In genomic region chr6:34696739-34697543, GRCh38 we compare ENCODE assay signal across 1 cellular context.
TF ChIP-seq lines count a peak whose summit lies in the region.

Gene ILRUN (minus strand): TSS chr6:34696767. CDS start chr6:34696603, 164 bp downstream.

TF ChIP-seq in HepG2, 621 proteins besides CTCF, POLR2A, EP300 and RAD21 (continued from another document and continues in another):
- TF ChIP-seq ZUFSP (CRISPR knock-in tag; IDR thresholded peaks at IDR 0.05; ENCODE audit: borderline replicate concordance) (no peak), BRCA1 (CRISPR knock-in tag; IDR thresholded peaks at IDR 0.05) (no peak; the same call in 1 of the 2 replicates), ZNF224 (CRISPR knock-in tag; IDR thresholded peaks at IDR 0.05) (no peak), CHD2 (IDR thresholded peaks at IDR 0.05; ENCODE audit: low read depth, low read length) (no peak), ZNF570 (CRISPR knock-in tag; IDR thresholded peaks at IDR 0.05; ENCODE audit: borderline replicate concordance) (no peak), SAP130 (CRISPR knock-in tag; IDR thresholded peaks at IDR 0.05; ENCODE audit: low read depth) (peak; percentile 87), ZNF614 (CRISPR knock-in tag; IDR thresholded peaks at IDR 0.05; ENCODE audit: borderline replicate concordance) (peak; percentile 66; the same call in 1 of the 2 replicates), AKNA (CRISPR knock-in tag; IDR thresholded peaks at IDR 0.05; ENCODE audit: borderline replicate concordance) (no peak), MLX (CRISPR knock-in tag; IDR thresholded peaks at IDR 0.05) (no peak), KAT8 (CRISPR knock-in tag; IDR thresholded peaks at IDR 0.05) (peak; percentile 85), ZNF558 (CRISPR knock-in tag; IDR thresholded peaks at IDR 0.05; ENCODE audit: borderline replicate concordance) (no peak), ZNF331 (CRISPR knock-in tag; IDR thresholded peaks at IDR 0.05) (no peak), ZNF550 (CRISPR knock-in tag; IDR thresholded peaks at IDR 0.05; ENCODE audit: borderline replicate concordance) (no peak), KDM3A (CRISPR knock-in tag; IDR thresholded peaks at IDR 0.05; ENCODE audit: low read depth) (no peak), KDM6A (CRISPR knock-in tag; IDR thresholded peaks at IDR 0.05; ENCODE audit: low read depth) (no peak), JARID2 (CRISPR knock-in tag; IDR thresholded peaks at IDR 0.05; ENCODE audit: insufficient replicate concordance) (peak; percentile 40), DR1 (CRISPR knock-in tag; IDR thresholded peaks at IDR 0.05) (no peak), CSRNP2 (CRISPR knock-in tag; conservative IDR thresholded peaks at IDR 0.05; ENCODE audit: low read depth) (no peak), SMC3 (IDR thresholded peaks at IDR 0.05; ENCODE audit: low read length) (no peak), SMARCE1 (IDR thresholded peaks at IDR 0.05; ENCODE audit: borderline replicate concordance) (no peak), ZZZ3 (CRISPR knock-in tag; IDR thresholded peaks at IDR 0.05; ENCODE audit: borderline replicate concordance) (no peak), SRSF1 (optimal IDR thresholded peaks at IDR 0.05; ENCODE audit: low read depth, low read length) (no peak), NPAS2 (CRISPR knock-in tag; IDR thresholded peaks at IDR 0.05; ENCODE audit: borderline replicate concordance) (no peak), ZFP36L2 (CRISPR knock-in tag; IDR thresholded peaks at IDR 0.05) (no peak), ZFX (CRISPR knock-in tag; IDR thresholded peaks at IDR 0.05; ENCODE audit: low read depth) (no peak), MZF1 (CRISPR knock-in tag; IDR thresholded peaks at IDR 0.05; ENCODE audit: borderline replicate concordance) (0 out of 2 replicates have a peak, but pooled peaks have one; percentile 89), TOE1 (CRISPR knock-in tag; IDR thresholded peaks at IDR 0.05) (no peak), ZNF17 (CRISPR knock-in tag; IDR thresholded peaks at IDR 0.05) (no peak), PBX2 (CRISPR knock-in tag; IDR thresholded peaks at IDR 0.05) (no peak), ZNF670 (CRISPR knock-in tag; IDR thresholded peaks at IDR 0.05; ENCODE audit: borderline replicate concordance) (peak; percentile 58; the same call in 1 of the 2 replicates), GTF2F1 (IDR thresholded peaks at IDR 0.05; ENCODE audit: low read length) (no peak), NFYC (CRISPR knock-in tag; IDR thresholded peaks at IDR 0.05) (no peak), PRMT3 (CRISPR knock-in tag; IDR thresholded peaks at IDR 0.05; ENCODE audit: borderline replicate concordance, low read depth) (no peak), ONECUT2 (CRISPR knock-in tag; IDR thresholded peaks at IDR 0.05) (no peak), JUN (CRISPR knock-in tag; IDR thresholded peaks at IDR 0.05) (peak; percentile 54; the same call in 1 of the 2 replicates), XRCC5 (optimal IDR thresholded peaks at IDR 0.05; ENCODE audit: low read length) (peak; percentile 29), ATM (IDR thresholded peaks at IDR 0.05; ENCODE audit: borderline replicate concordance) (no peak; the same call in 1 of the 2 replicates), SP1 (IDR thresholded peaks at IDR 0.05) (no peak), SP1 (CRISPR knock-in tag; IDR thresholded peaks at IDR 0.05) (peak; percentile 87), NCOA5 (CRISPR knock-in tag; IDR thresholded peaks at IDR 0.05) (no peak), TOPORS (CRISPR knock-in tag; IDR thresholded peaks at IDR 0.05) (no peak), ZNF496 (CRISPR knock-in tag; IDR thresholded peaks at IDR 0.05; ENCODE audit: insufficient replicate concordance) (no peak), ELK4 (CRISPR knock-in tag; IDR thresholded peaks at IDR 0.05; ENCODE audit: borderline replicate concordance) (no peak), SOX5 (CRISPR knock-in tag; IDR thresholded peaks at IDR 0.05; ENCODE audit: borderline replicate concordance) (no peak), ZNF292 (CRISPR knock-in tag; IDR thresholded peaks at IDR 0.05; ENCODE audit: borderline replicate concordance, low read depth) (no peak), PLRG1 (conservative IDR thresholded peaks at IDR 0.05) (no peak), MXI1 (IDR thresholded peaks at IDR 0.05; ENCODE audit: borderline replicate concordance, low read depth, low read length) (no peak)
- TF ChIP-seq, protein P1, sequence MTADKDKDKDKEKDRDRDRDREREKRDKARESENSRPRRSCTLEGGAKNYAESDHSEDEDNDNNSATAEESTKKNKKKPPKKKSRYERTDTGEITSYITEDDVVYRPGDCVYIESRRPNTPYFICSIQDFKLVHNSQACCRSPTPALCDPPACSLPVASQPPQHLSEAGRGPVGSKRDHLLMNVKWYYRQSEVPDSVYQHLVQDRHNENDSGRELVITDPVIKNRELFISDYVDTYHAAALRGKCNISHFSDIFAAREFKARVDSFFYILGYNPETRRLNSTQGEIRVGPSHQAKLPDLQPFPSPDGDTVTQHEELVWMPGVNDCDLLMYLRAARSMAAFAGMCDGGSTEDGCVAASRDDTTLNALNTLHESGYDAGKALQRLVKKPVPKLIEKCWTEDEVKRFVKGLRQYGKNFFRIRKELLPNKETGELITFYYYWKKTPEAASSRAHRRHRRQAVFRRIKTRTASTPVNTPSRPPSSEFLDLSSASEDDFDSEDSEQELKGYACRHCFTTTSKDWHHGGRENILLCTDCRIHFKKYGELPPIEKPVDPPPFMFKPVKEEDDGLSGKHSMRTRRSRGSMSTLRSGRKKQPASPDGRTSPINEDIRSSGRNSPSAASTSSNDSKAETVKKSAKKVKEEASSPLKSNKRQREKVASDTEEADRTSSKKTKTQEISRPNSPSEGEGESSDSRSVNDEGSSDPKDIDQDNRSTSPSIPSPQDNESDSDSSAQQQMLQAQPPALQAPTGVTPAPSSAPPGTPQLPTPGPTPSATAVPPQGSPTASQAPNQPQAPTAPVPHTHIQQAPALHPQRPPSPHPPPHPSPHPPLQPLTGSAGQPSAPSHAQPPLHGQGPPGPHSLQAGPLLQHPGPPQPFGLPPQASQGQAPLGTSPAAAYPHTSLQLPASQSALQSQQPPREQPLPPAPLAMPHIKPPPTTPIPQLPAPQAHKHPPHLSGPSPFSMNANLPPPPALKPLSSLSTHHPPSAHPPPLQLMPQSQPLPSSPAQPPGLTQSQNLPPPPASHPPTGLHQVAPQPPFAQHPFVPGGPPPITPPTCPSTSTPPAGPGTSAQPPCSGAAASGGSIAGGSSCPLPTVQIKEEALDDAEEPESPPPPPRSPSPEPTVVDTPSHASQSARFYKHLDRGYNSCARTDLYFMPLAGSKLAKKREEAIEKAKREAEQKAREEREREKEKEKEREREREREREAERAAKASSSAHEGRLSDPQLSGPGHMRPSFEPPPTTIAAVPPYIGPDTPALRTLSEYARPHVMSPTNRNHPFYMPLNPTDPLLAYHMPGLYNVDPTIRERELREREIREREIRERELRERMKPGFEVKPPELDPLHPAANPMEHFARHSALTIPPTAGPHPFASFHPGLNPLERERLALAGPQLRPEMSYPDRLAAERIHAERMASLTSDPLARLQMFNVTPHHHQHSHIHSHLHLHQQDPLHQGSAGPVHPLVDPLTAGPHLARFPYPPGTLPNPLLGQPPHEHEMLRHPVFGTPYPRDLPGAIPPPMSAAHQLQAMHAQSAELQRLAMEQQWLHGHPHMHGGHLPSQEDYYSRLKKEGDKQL (CRISPR knock-in tag; IDR thresholded peaks at IDR 0.05; ENCODE audit: low read depth) = no peak
- TF ChIP-seq, protein P2, sequence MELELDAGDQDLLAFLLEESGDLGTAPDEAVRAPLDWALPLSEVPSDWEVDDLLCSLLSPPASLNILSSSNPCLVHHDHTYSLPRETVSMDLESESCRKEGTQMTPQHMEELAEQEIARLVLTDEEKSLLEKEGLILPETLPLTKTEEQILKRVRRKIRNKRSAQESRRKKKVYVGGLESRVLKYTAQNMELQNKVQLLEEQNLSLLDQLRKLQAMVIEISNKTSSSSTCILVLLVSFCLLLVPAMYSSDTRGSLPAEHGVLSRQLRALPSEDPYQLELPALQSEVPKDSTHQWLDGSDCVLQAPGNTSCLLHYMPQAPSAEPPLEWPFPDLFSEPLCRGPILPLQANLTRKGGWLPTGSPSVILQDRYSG (CRISPR knock-in tag; IDR thresholded peaks at IDR 0.05) = no peak
- TF ChIP-seq, protein P3, sequence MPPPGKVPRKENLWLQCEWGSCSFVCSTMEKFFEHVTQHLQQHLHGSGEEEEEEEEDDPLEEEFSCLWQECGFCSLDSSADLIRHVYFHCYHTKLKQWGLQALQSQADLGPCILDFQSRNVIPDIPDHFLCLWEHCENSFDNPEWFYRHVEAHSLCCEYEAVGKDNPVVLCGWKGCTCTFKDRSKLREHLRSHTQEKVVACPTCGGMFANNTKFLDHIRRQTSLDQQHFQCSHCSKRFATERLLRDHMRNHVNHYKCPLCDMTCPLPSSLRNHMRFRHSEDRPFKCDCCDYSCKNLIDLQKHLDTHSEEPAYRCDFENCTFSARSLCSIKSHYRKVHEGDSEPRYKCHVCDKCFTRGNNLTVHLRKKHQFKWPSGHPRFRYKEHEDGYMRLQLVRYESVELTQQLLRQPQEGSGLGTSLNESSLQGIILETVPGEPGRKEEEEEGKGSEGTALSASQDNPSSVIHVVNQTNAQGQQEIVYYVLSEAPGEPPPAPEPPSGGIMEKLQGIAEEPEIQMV (CRISPR knock-in tag; IDR thresholded peaks at IDR 0.05; ENCODE audit: low read depth) = peak; percentile 39; the same call in 1 of the 2 replicates
